In genomic region chr22:46131151-46131587, GRCh38 we compare ENCODE assay signal across 12 cellular contexts. TPM values are rescaled to one million over a fixed set of nuclear protein-coding genes. Genes with fewer than 3 reads are reported as not detected.
A peak's percentile ranks its signal among the peaks of the same experiment; 100 is the strongest.
DNase-seq lines count a peak whose midpoint lies in the region; ATAC-seq, FAIRE-seq and TF ChIP-seq lines count a peak whose summit lies in the region.
"Had no signal": no experiment of that assay in that cellular context is flagged by ENCODE, and none has a peak within 500 bp of the region (broad histone marks: within the 10 kb centered on the region; RNA-seq: fewer than 3 reads in every experiment).

No MANE protein-coding gene starts in this region.

- no peak overlapping the region for H3K27ac Mint-ChIP-seq in astrocyte (ENCODE audit: unreplicated experiment)

- H3K9me2 ChIP-seq in HCT116 (ENCODE audit: insufficient read depth), result no peaks in the 10 kb centered on the region

- H3K36me3 Mint-ChIP-seq in astrocyte (ENCODE audit: low read depth, unreplicated experiment), result no peaks in the 10 kb centered on the region
- H3K36me3 Mint-ChIP-seq in activated T-cell treated with anti-CD3 and anti-CD28 coated beads, Interleukin-2, amount 50 U/mL, for 4 hours (ENCODE audit: insufficient read depth), result no peaks in the 10 kb centered on the region

- H4K20me1 ChIP-seq in HCT116 (ENCODE audit: insufficient read depth), result no peaks in the 10 kb centered on the region
- no peaks in the 10 kb centered on the region for H4K20me1 ChIP-seq in astrocyte (ENCODE audit: insufficient read depth, low read length)

- TF ChIP-seq CTCF in AG09319 (IDR thresholded peaks at IDR 0.05; ENCODE audit: low read depth, low read length), result peak; percentile 27
- TF ChIP-seq CTCF in HCT116 (IDR thresholded peaks at IDR 0.05 in 2 of 3, conservative IDR thresholded peaks at IDR 0.05 in 1 of 3; ENCODE audit: borderline replicate concordance in 1 of 3, insufficient read depth in 1 of 3, low read depth in 2 of 3, low read length in 2 of 3), result peak; percentile 59 to 92 (median 86); a peak in 5 of 6 replicates
- peak; percentile 18 for TF ChIP-seq CTCF in astrocyte (IDR thresholded peaks at IDR 0.05; ENCODE audit: insufficient read depth, low read depth, low read length)
- no peak for TF ChIP-seq CTCF in kidney (IDR thresholded peaks at IDR 0.05; ENCODE audit: borderline replicate concordance, extremely low read depth, insufficient read depth)

- POLR2A ChIA-PET in HCT116 (lab: Charles Lee), result no interaction called here

- RAD21 ChIA-PET in HCT116 (lab: Charles Lee; ENCODE audit: low non-redundant PET in 1 of 2, low total read pairs in 2 of 2, uncharacterized antibody in 2 of 2, unreplicated experiment in 2 of 2), result no interaction called here

- H3K9ac ChIP-seq in HCT116 (ENCODE audit: low read length), result no peak overlapping the region
- no peak overlapping the region for H3K9ac ChIP-seq in astrocyte (ENCODE audit: low read length)
- no peak overlapping the region for H3K9ac ChIP-seq in kidney (ENCODE audit: low read length in 2 of 2)

- H3K27me3 Mint-ChIP-seq in astrocyte (ENCODE audit: low read depth, unreplicated experiment), result peaks cover 15% of the 10 kb centered on the region
- H3K27me3 Mint-ChIP-seq in activated T-cell treated with anti-CD3 and anti-CD28 coated beads, Interleukin-2, amount 50 U/mL, for 4 hours (ENCODE audit: low read depth), result peaks cover 2% of the 10 kb centered on the region
- H3K27me3 Mint-ChIP-seq: stimulated activated naive CD8-positive, alpha-beta T cell treated with anti-CD3 and anti-CD28 coated beads, Interleukin-15, amount 100 ng/mL, for 72 hours had no signal

- no peaks in the 10 kb centered on the region for H3K9me3 Mint-ChIP-seq in astrocyte (ENCODE audit: unreplicated experiment)
- no peaks in the 10 kb centered on the region for H3K9me3 Mint-ChIP-seq in activated T-cell treated with anti-CD3 and anti-CD28 coated beads, Interleukin-2, amount 50 U/mL, for 4 hours
- H3K9me3 Mint-ChIP-seq: stimulated activated naive CD8-positive, alpha-beta T cell treated with anti-CD3 and anti-CD28 coated beads, Interleukin-15, amount 100 ng/mL, for 72 hours had no signal

- H3K4me2 ChIP-seq in HCT116 (ENCODE audit: low read length), result no peak overlapping the region
- H3K4me2 ChIP-seq in astrocyte (ENCODE audit: low read length), result no peak overlapping the region

- peak; percentile 77 for ATAC-seq in HCT116
- no peak for ATAC-seq in activated T-cell treated with anti-CD3 and anti-CD28 coated beads, Interleukin-2, amount 50 U/mL, for 4 hours
- ATAC-seq: stimulated activated naive CD8-positive, alpha-beta T cell treated with anti-CD3 and anti-CD28 coated beads, Interleukin-15, amount 100 ng/mL, for 72 hours had no signal

- intact Hi-C loops in HCT116 (cut with micrococcal nuclease) (no loop called here), kidney (cut with DNase I) (no loop called here)

- H3K4me3 ChIP-seq in HCT116 (replicated peaks in 1 of 2; ENCODE audit: low read depth in 1 of 2, low read length in 2 of 2) (no peak overlapping the region), astrocyte (ENCODE audit: insufficient read depth, low read depth, low read length) (no peak overlapping the region), kidney (ENCODE audit: low read length in 2 of 2) (no peak overlapping the region)

- H3K27ac ChIP-seq in HCT116 (ENCODE audit: low read depth, low read length), result no peak overlapping the region
- no peak overlapping the region for H3K27ac ChIP-seq in astrocyte (ENCODE audit: low read depth, low read length)
- no peak overlapping the region for H3K27ac ChIP-seq in kidney (ENCODE audit: low read depth in 2 of 2, low read length in 2 of 2)

- no peaks in the 10 kb centered on the region for H3K4me1 Mint-ChIP-seq in astrocyte (ENCODE audit: low read depth, unreplicated experiment)
- no peaks in the 10 kb centered on the region for H3K4me1 Mint-ChIP-seq in activated T-cell treated with anti-CD3 and anti-CD28 coated beads, Interleukin-2, amount 50 U/mL, for 4 hours (ENCODE audit: low read depth)

- peak; percentile 50 for TF ChIP-seq RAD21 in HCT116 (IDR thresholded peaks at IDR 0.05; ENCODE audit: low read depth)

- H3K4me1 ChIP-seq in HCT116 (ENCODE audit: control insufficient read depth in 1 of 2, insufficient read depth in 2 of 2, low read length in 2 of 2) (peaks cover 0 to 11% of the 10 kb centered on the region in 2 experiments; a peak in 1 of 4 replicates), astrocyte (ENCODE audit: insufficient read depth, low read length) (no peaks in the 10 kb centered on the region), kidney (ENCODE audit: control insufficient read depth in 1 of 2, insufficient read depth in 1 of 2, low read depth in 1 of 2, low read length in 2 of 2) (peaks cover 2 to 27% of the 10 kb centered on the region in 2 donors)

- TF ChIP-seq POLR2A in HCT116 (IDR thresholded peaks at IDR 0.05; ENCODE audit: borderline replicate concordance, extremely low read depth, insufficient read depth, insufficient read length), result no peak

- DNase-seq in AG09319 (ENCODE audit: extremely low read depth, low read depth) (no peak), HCT116 (ENCODE audit: low read depth, low spot score) (no peak), astrocyte (ENCODE audit: low read depth) (no peak), kidney (peak; percentile 62), GOT3 (lab: John Stamatoyannopoulos, UW) (no peak), NCI-H748 treated with DMSO at 0.1 percent for 48 hours (lab: John Stamatoyannopoulos, UW) (no peak)
- DNase-seq in stimulated activated naive CD4-positive, alpha-beta T cell (lab: John Stamatoyannopoulos, UW), result no peak
- no peak for DNase-seq in activated T-cell treated with anti-CD3 and anti-CD28 coated beads, Interleukin-2, amount 50 U/mL, for 4 hours
- DNase-seq: activated CD4-positive, alpha-beta T cell treated with anti-CD3 and anti-CD28 coated beads for 1 hour; DMS153; NCI-H1694; stimulated activated naive CD8-positive, alpha-beta T cell treated with anti-CD3 and anti-CD28 coated beads, Interleukin-15, amount 100 ng/mL, for 72 hours had no signal

- H3K79me2 ChIP-seq in HCT116 (ENCODE audit: insufficient read depth, low read length) (no peaks in the 10 kb centered on the region), astrocyte (ENCODE audit: insufficient read depth, low read length) (no peaks in the 10 kb centered on the region)

- H2AFZ ChIP-seq in HCT116 (ENCODE audit: low read depth, low read length, poor library complexity, severe bottlenecking) (no peak overlapping the region), astrocyte (ENCODE audit: low read depth, low read length) (no peak overlapping the region)

- H3K36me3 ChIP-seq in HCT116 (ENCODE audit: control insufficient read depth in 1 of 2, insufficient read depth in 2 of 2, low read length in 2 of 2), result no peaks in the 10 kb centered on the region
- H3K36me3 ChIP-seq in astrocyte (ENCODE audit: insufficient read depth, low read length), result no peaks in the 10 kb centered on the region
- no peaks in the 10 kb centered on the region for H3K36me3 ChIP-seq in kidney (ENCODE audit: control insufficient read depth in 1 of 2, insufficient read depth in 2 of 2, low read length in 2 of 2)

- H3K27me3 ChIP-seq in HCT116 (ENCODE audit: insufficient read depth, low read length) (no peaks in the 10 kb centered on the region), astrocyte (ENCODE audit: insufficient read depth, low read length) (no peaks in the 10 kb centered on the region)

- CTCF ChIA-PET in HCT116 (lab: Charles Lee), result no interaction called here

- no TSS peak for BruUV-seq in HCT116 (replicated peaks; lab: Mats Ljungman, UMichigan)

- H3K4me3 Mint-ChIP-seq in astrocyte (ENCODE audit: unreplicated experiment), result no peak overlapping the region
- H3K4me3 Mint-ChIP-seq in activated T-cell treated with anti-CD3 and anti-CD28 coated beads, Interleukin-2, amount 50 U/mL, for 4 hours, result no peak overlapping the region
- H3K4me3 Mint-ChIP-seq: stimulated activated naive CD8-positive, alpha-beta T cell treated with anti-CD3 and anti-CD28 coated beads, Interleukin-15, amount 100 ng/mL, for 72 hours had no signal

- H3K9me3 ChIP-seq in HCT116 (ENCODE audit: control insufficient read depth in 1 of 2, insufficient read depth in 1 of 2, low read depth in 1 of 2, low read length in 2 of 2) (no peaks in the 10 kb centered on the region), astrocyte (ENCODE audit: insufficient read depth, low read depth, low read length) (no peaks in the 10 kb centered on the region), kidney (ENCODE audit: control insufficient read depth in 1 of 2, low read length in 2 of 2) (no peaks in the 10 kb centered on the region)

- FAIRE-seq in astrocyte (lab: Jason Lieb, UNC), result no peak
- no peak for FAIRE-seq in kidney (lab: Jason Lieb, UNC)

TF ChIP-seq in HCT116, 20 proteins besides CTCF, POLR2A, EP300 and RAD21:
- no peak for TF ChIP-seq EZH2 (IDR thresholded peaks at IDR 0.05)
- no peak for TF ChIP-seq CBX3 (IDR thresholded peaks at IDR 0.05; ENCODE audit: low read depth)
- TF ChIP-seq YY1 (IDR thresholded peaks at IDR 0.05; ENCODE audit: extremely low read depth, insufficient replicate concordance, low read depth, low read length), result no peak
- TF ChIP-seq ZBTB33 (IDR thresholded peaks at IDR 0.05; ENCODE audit: extremely low read depth, insufficient replicate concordance, low read length), result no peak
- TF ChIP-seq EZH2phosphoT487 (IDR thresholded peaks at IDR 0.05; ENCODE audit: borderline replicate concordance), result no peak
- no peak for TF ChIP-seq MAX (IDR thresholded peaks at IDR 0.05)

RNA-seq across cellular contexts. Expression of gene PPARA, which starts 19.2 kb away (rescaled TPM):
- total RNA-seq in HCT116 (2021; ENCODE audit: unreplicated experiment) (14.5 TPM), astrocyte (8.4 and 9.6 TPM in 2 replicates), kidney (36.8 TPM)
- polyA plus RNA-seq in HCT116 (2012), result 4.8 and 5.6 TPM in 2 replicates
- 15.8 TPM for polyA plus RNA-seq in kidney (ENCODE audit: insufficient read depth, low read depth, low replicate concordance)
- total RNA-seq in activated T-cell treated with anti-CD3 and anti-CD28 coated beads, Interleukin-2, amount 50 U/mL, for 4 hours, result 1 to 10 TPM; 5.6 to 7.0 (median 5.9) TPM
